ENCODE assay signal across 18 cellular contexts in the genomic region with DNA sequence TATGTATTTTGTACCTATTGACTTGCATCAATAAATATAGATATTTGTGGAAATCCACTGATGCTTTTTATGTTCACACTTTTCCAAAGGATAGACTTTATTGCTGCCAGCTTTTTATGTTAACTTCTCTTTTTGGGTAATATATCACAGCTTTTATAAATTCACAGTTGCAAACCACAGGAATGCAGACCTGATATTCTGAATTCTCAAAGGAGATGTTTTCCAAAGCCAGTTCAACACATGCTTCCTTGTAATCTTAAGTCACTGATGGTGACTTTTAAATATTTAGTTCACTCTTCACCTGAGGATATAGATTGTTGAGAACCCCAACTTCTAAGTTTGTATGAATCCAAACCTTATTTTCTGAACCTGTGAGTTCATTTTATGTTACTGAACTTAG.
"Had no signal": no experiment of that assay in that cellular context is flagged by ENCODE, and none has a peak within 500 bp of the region (broad histone marks: within the 10 kb centered on the region; RNA-seq: fewer than 3 reads in every experiment).

No MANE protein-coding gene starts in this region.

- H3K36me3 Mint-ChIP-seq: activated naive CD4-positive, alpha-beta T cell treated with anti-CD3 and anti-CD28 coated beads, Interleukin-2, amount 50 U/mL, for 72 hours; memory B cell had no signal

- H3K4me3 Mint-ChIP-seq: activated CD8-positive, alpha-beta T cell treated with anti-CD3 and anti-CD28 coated beads, Interleukin-2, amount 10 ng/mL, durations not matched to agents 7 days and 5 days; activated T-cell treated with anti-CD3 and anti-CD28 coated beads, Interleukin-2, amount 50 U/mL, for 72 hours; memory B cell; nephron progenitor cell had no signal

- H3K27ac Mint-ChIP-seq: activated CD8-positive, alpha-beta T cell treated with anti-CD3 and anti-CD28 coated beads, Interleukin-2, amount 10 ng/mL, durations not matched to agents 7 days and 5 days; activated naive CD4-positive, alpha-beta T cell treated with anti-CD3 and anti-CD28 coated beads, Interleukin-2, amount 50 U/mL, for 72 hours; activated T-cell treated with anti-CD3 and anti-CD28 coated beads, Interleukin-2, amount 50 U/mL, for 72 hours; memory B cell; progenitor cell of endocrine pancreas had no signal

- DNase-seq: activated CD4-positive, alpha-beta T cell treated with anti-CD3 and anti-CD28 coated beads for 48 hours; activated CD8-positive, alpha-beta memory T cell treated with anti-CD3 and anti-CD28 coated beads, Interleukin-2, amount 50 U/mL, for 48 hours; activated CD8-positive, alpha-beta T cell treated with anti-CD3 and anti-CD28 coated beads, Interleukin-2, amount 10 ng/mL, durations not matched to agents 7 days and 5 days; activated gamma-delta T cell; activated T-cell treated with anti-CD3 and anti-CD28 coated beads, Interleukin-2, amount 50 U/mL, for 72 hours; foreskin melanocyte; kidney glomerular epithelial cell; left ventricle myocardium superior; nephron progenitor cell; occipital lobe; right cardiac atrium; stimulated activated naive CD8-positive, alpha-beta T cell treated with anti-CD3 and anti-CD28 coated beads, Interleukin-15, Interleukin-2, amounts not matched to agents 100 U/mL and 50 U/mL, for 24 hours; T-helper 2 cell; trophoblast cell had no signal

- H3K9me3 Mint-ChIP-seq: memory B cell, nephron progenitor cell had no signal

- ATAC-seq: activated CD8-positive, alpha-beta T cell treated with anti-CD3 and anti-CD28 coated beads, Interleukin-2, amount 10 ng/mL, durations not matched to agents 7 days and 5 days; activated naive CD4-positive, alpha-beta T cell treated with anti-CD3 and anti-CD28 coated beads, Interleukin-2, amount 50 U/mL, for 72 hours; activated T-cell treated with anti-CD3 and anti-CD28 coated beads, Interleukin-2, amount 50 U/mL, for 72 hours; esophagus mucosa; right cardiac atrium; stimulated activated naive CD8-positive, alpha-beta T cell treated with anti-CD3 and anti-CD28 coated beads, Interleukin-15, Interleukin-2, amounts not matched to agents 100 U/mL and 50 U/mL, for 24 hours had no signal

- H3K4me1 Mint-ChIP-seq: memory B cell had no signal

- H3K27me3 Mint-ChIP-seq: progenitor cell of endocrine pancreas had no signal
